16 cellular contexts compared by ENCODE assay signal in genomic region chr7:155218276-155219153, GRCh38.
DNase-seq lines count a peak whose midpoint lies in the region; FAIRE-seq and TF ChIP-seq lines count a peak whose summit lies in the region.
"Had no signal": no experiment of that assay in that cellular context is flagged by ENCODE, and none has a peak within 500 bp of the region (broad histone marks: within the 10 kb centered on the region; RNA-seq: fewer than 3 reads in every experiment).

No MANE protein-coding gene starts in this region.

- intact Hi-C loops in activated CD4-positive, alpha-beta memory T cell treated with anti-CD3 and anti-CD28 coated beads for 36 hours (cut with micrococcal nuclease), result loop anchor here (1.0 kb wide), 1 partner anchor 66 kb away; no protein-coding TSS in a partner anchor
- intact Hi-C loops in ovary (cut with DNase I), result no loop called here

- H3K27me3 ChIP-seq in H1 (replicated peaks in 1 of 4; ENCODE audit: control insufficient read depth in 3 of 4, extremely low read depth in 1 of 4, insufficient read depth in 3 of 4, low read length in 3 of 4) (0 out of 7 replicates have a peak, but pooled peaks cover 0 to 3% (median 0%) of the 10 kb centered on the region in 4 experiments), osteoblast (ENCODE audit: insufficient read depth, low read length) (no peaks in the 10 kb centered on the region), ovary (no peaks in the 10 kb centered on the region)
- H3K27me3 ChIP-seq: BLaER1 had no signal

- WGBS in H1 (ENCODE audit: extremely low coverage in 1 of 2, insufficient coverage in 1 of 2, insufficient read length in 1 of 2, insufficient replicate concordance in 2 of 2, low coverage in 1 of 2, low lambda C conversion rate in 2 of 2, missing lambda C conversion rate in 1 of 2), 2 experiments, result 91% methylated on average over 12 of the region's 20 CpGs; no CpG with 5 or more reads in 1 of the 2 experiments
- WGBS in ovary, 3 donors, result 78 to 83% (median 82%) methylated on average over 19 to 20 of the region's 20 CpGs

- H3K4me1 Mint-ChIP-seq in activated CD4-positive, alpha-beta memory T cell treated with anti-CD3 and anti-CD28 coated beads for 36 hours (ENCODE audit: low read depth), result peaks cover 26% of the 10 kb centered on the region
- H3K4me1 Mint-ChIP-seq in activated CD4-positive, alpha-beta memory T cell treated with anti-CD3 and anti-CD28 coated beads, Interleukin-2, amount 10 ng/mL, durations not matched to agents 7 days and 5 days, result peaks cover 23% of the 10 kb centered on the region
- H3K4me1 Mint-ChIP-seq: CD8-positive, alpha-beta memory T cell had no signal

- no peak overlapping the region for H3K14ac ChIP-seq in H1 (ENCODE audit: insufficient read length)

- no peak for DNase-seq in activated CD4-positive, alpha-beta memory T cell treated with anti-CD3 and anti-CD28 coated beads for 36 hours
- no peak for DNase-seq in activated CD4-positive, alpha-beta memory T cell treated with anti-CD3 and anti-CD28 coated beads, Interleukin-2, amount 10 ng/mL, durations not matched to agents 7 days and 5 days
- DNase-seq in H1 (ENCODE audit: low read depth in 1 of 2, low spot score in 2 of 2), result no peak
- DNase-seq in osteoblast (ENCODE audit: insufficient read length, low spot score, missing footprints), result peak; percentile 39
- DNase-seq in iPS-NIHi11 (ENCODE audit: low spot score), result no peak
- DNase-seq in ovary, result no peak
- no peak for DNase-seq in GDM1 (lab: John Stamatoyannopoulos, UW)
- DNase-seq: 8988T, AML-193, DMS53, GM23248, IMR-90 had no signal

- H3K27ac ChIP-seq in H1 (ENCODE audit: low read depth, low read length), result no peak overlapping the region
- H3K27ac ChIP-seq in osteoblast (ENCODE audit: low read depth, low read length), result no peak overlapping the region
- no peak overlapping the region for H3K27ac ChIP-seq in ovary
- H3K27ac ChIP-seq: BLaER1, GM23248 had no signal

- no peaks in the 10 kb centered on the region for H3K79me2 ChIP-seq in H1 (ENCODE audit: control insufficient read depth in 1 of 2, insufficient read depth in 2 of 2, low read length in 2 of 2)
- no peaks in the 10 kb centered on the region for H3K79me2 ChIP-seq in osteoblast (ENCODE audit: insufficient read depth, low read length)

- H3K4ac ChIP-seq in H1 (replicated peaks; ENCODE audit: insufficient read length, low read depth, low read length), result no peak overlapping the region

- H3K18ac ChIP-seq in H1 (ENCODE audit: extremely low read depth, low read length), result no peak overlapping the region

- POLR2A ChIA-PET in activated CD4-positive, alpha-beta memory T cell treated with anti-CD3 and anti-CD28 coated beads for 36 hours (lab: Charles Lee), result interaction anchor here (2.0 kb wide), 1 partner anchor 13 kb away, joined by 14 read pairs; no protein-coding TSS in a partner anchor
- POLR2A ChIA-PET in activated CD4-positive, alpha-beta memory T cell treated with anti-CD3 and anti-CD28 coated beads, Interleukin-2, amount 10 ng/mL, durations not matched to agents 7 days and 5 days (lab: Charles Lee), result interaction anchor here (1.7 to 3.3 kb wide), 3 partner anchors 12 to 80 kb away, joined by 6 to 13 read pairs (median 7); no protein-coding TSS in a partner anchor
- POLR2A ChIA-PET in H1 (lab: Charles Lee; ENCODE audit: partially characterized antibody), result no interaction called here

- no peak for FAIRE-seq in H1 (lab: Jason Lieb, UNC)
- FAIRE-seq: GM12878, GM18507 had no signal

- H2BK20ac ChIP-seq in H1 (ENCODE audit: low read length), result no peak overlapping the region

- H3K36me3 ChIP-seq in H1 (ENCODE audit: control insufficient read depth in 2 of 4, insufficient read depth in 4 of 4, low read length in 3 of 4), result no peaks in the 10 kb centered on the region
- no peaks in the 10 kb centered on the region for H3K36me3 ChIP-seq in osteoblast (ENCODE audit: insufficient read depth, low read length)
- H3K36me3 ChIP-seq in ovary, result no peaks in the 10 kb centered on the region
- H3K36me3 ChIP-seq: BLaER1 had no signal

- no peak overlapping the region for H4K91ac ChIP-seq in H1 (replicated peaks; ENCODE audit: insufficient read length, low read length)

- no peaks in the 10 kb centered on the region for H3K9me3 Mint-ChIP-seq in activated CD4-positive, alpha-beta memory T cell treated with anti-CD3 and anti-CD28 coated beads for 36 hours
- no peaks in the 10 kb centered on the region for H3K9me3 Mint-ChIP-seq in activated CD4-positive, alpha-beta memory T cell treated with anti-CD3 and anti-CD28 coated beads, Interleukin-2, amount 10 ng/mL, durations not matched to agents 7 days and 5 days
- H3K9me3 Mint-ChIP-seq: CD8-positive, alpha-beta memory T cell had no signal

- H3K4me3 ChIP-seq in H1 (ENCODE audit: extremely low read depth in 1 of 4, insufficient read depth in 2 of 4, low read depth in 3 of 4, low read length in 4 of 4) (no peak overlapping the region), osteoblast (ENCODE audit: insufficient read depth, low read length) (no peak overlapping the region), ovary (no peak overlapping the region)
- H3K4me3 ChIP-seq: BLaER1, GM12878, GM23248 had no signal

- 0 out of 2 replicates have a peak overlapping the region, but pooled peaks have one; percentile 65 for H2AK5ac ChIP-seq in H1 (ENCODE audit: low read depth, low read length)

- peak overlapping the region; percentile 9 for H3K27ac Mint-ChIP-seq in activated CD4-positive, alpha-beta memory T cell treated with anti-CD3 and anti-CD28 coated beads for 36 hours
- H3K27ac Mint-ChIP-seq in activated CD4-positive, alpha-beta memory T cell treated with anti-CD3 and anti-CD28 coated beads, Interleukin-2, amount 10 ng/mL, durations not matched to agents 7 days and 5 days, result no peak overlapping the region
- H3K27ac Mint-ChIP-seq: CD8-positive, alpha-beta memory T cell had no signal

- peaks cover 0 to 13% (median 6%) of the 10 kb centered on the region in 4 experiments; a peak in 6 of 7 replicates for H3K4me1 ChIP-seq in H1 (replicated peaks in 1 of 4; ENCODE audit: control insufficient read depth in 3 of 4, insufficient read depth in 4 of 4, low read length in 3 of 4)
- H3K4me1 ChIP-seq in osteoblast (ENCODE audit: insufficient read depth, low read length), result peaks cover 33% of the 10 kb centered on the region
- no peaks in the 10 kb centered on the region for H3K4me1 ChIP-seq in ovary (ENCODE audit: insufficient read depth)
- H3K4me1 ChIP-seq: BLaER1 had no signal

- H2AFZ ChIP-seq in H1 (ENCODE audit: low read length), result no peak overlapping the region
- no peak overlapping the region for H2AFZ ChIP-seq in osteoblast (ENCODE audit: low read length)
- H2AFZ ChIP-seq: GM23248 had no signal

- no peak for TF ChIP-seq RAD21 in H1 (IDR thresholded peaks at IDR 0.05 in 1 of 2, conservative IDR thresholded peaks at IDR 0.05 in 1 of 2; ENCODE audit: low read depth in 2 of 2, low read length in 2 of 2)

- no peak overlapping the region for H3K4me3 Mint-ChIP-seq in activated CD4-positive, alpha-beta memory T cell treated with anti-CD3 and anti-CD28 coated beads for 36 hours
- no peak overlapping the region for H3K4me3 Mint-ChIP-seq in activated CD4-positive, alpha-beta memory T cell treated with anti-CD3 and anti-CD28 coated beads, Interleukin-2, amount 10 ng/mL, durations not matched to agents 7 days and 5 days

- no peak for TF ChIP-seq POLR2A in H1 (IDR thresholded peaks at IDR 0.05; ENCODE audit: control extremely low read depth in 1 of 2, low read depth in 2 of 2, low read length in 2 of 2)
- no peak for TF ChIP-seq POLR2A in ovary (IDR thresholded peaks at IDR 0.05)

- H4K5ac ChIP-seq in H1 (ENCODE audit: insufficient read length, low read depth, low read length), result no peak overlapping the region

- H3K9ac ChIP-seq in H1 (replicated peaks in 1 of 4; ENCODE audit: extremely low read depth in 1 of 4, low read depth in 3 of 4, low read length in 3 of 4), result no peak overlapping the region
- H3K9ac ChIP-seq: BLaER1, GM23248 had no signal

- peaks cover 7% of the 10 kb centered on the region for H3K27me3 Mint-ChIP-seq in activated CD4-positive, alpha-beta memory T cell treated with anti-CD3 and anti-CD28 coated beads for 36 hours
- no peaks in the 10 kb centered on the region for H3K27me3 Mint-ChIP-seq in activated CD4-positive, alpha-beta memory T cell treated with anti-CD3 and anti-CD28 coated beads, Interleukin-2, amount 10 ng/mL, durations not matched to agents 7 days and 5 days

- H3K23me2 ChIP-seq in H1 (ENCODE audit: low read depth, low read length), result no peaks in the 10 kb centered on the region

- TF ChIP-seq CTCF in H1 (IDR thresholded peaks at IDR 0.05; ENCODE audit: control extremely low read depth in 1 of 3, insufficient read depth in 1 of 3, low read depth in 1 of 3, low read length in 3 of 3) (no peak), osteoblast (IDR thresholded peaks at IDR 0.05; ENCODE audit: extremely low read depth, low read depth, low read length) (no peak), ovary (IDR thresholded peaks at IDR 0.05) (no peak)

- no peak overlapping the region; the same call in 1 of the 2 replicates for H4K8ac ChIP-seq in H1 (ENCODE audit: extremely low read depth, insufficient read depth, low read length)

- TF ChIP-seq EP300 in H1 (IDR thresholded peaks at IDR 0.05; ENCODE audit: borderline replicate concordance in 1 of 2, low read depth in 2 of 2, low read length in 2 of 2) (no peak), ovary (IDR thresholded peaks at IDR 0.05) (no peak)

- H3K23ac ChIP-seq in H1 (ENCODE audit: insufficient read length), result no peak overlapping the region

- no peaks in the 10 kb centered on the region for H3K79me1 ChIP-seq in H1 (ENCODE audit: low read depth, low read length)

- no peaks in the 10 kb centered on the region for H3K9me3 ChIP-seq in H1 (ENCODE audit: insufficient read depth in 2 of 2, low read depth in 1 of 2, low read length in 1 of 2)
- H3K9me3 ChIP-seq in osteoblast (ENCODE audit: low read depth, low read length), result no peaks in the 10 kb centered on the region
- H3K9me3 ChIP-seq in ovary, result no peaks in the 10 kb centered on the region
- H3K9me3 ChIP-seq: BLaER1 had no signal

- no peak overlapping the region for H2BK5ac ChIP-seq in H1 (ENCODE audit: low read depth, low read length)

- H4K20me1 ChIP-seq in H1 (replicated peaks in 1 of 2; ENCODE audit: control insufficient read depth in 1 of 2, insufficient read depth in 2 of 2, low read length in 2 of 2), result no peaks in the 10 kb centered on the region
- H4K20me1 ChIP-seq in osteoblast (ENCODE audit: insufficient read depth, low read length), result no peaks in the 10 kb centered on the region
- H4K20me1 ChIP-seq: BLaER1 had no signal

- H3K56ac ChIP-seq in H1 (replicated peaks; ENCODE audit: insufficient read length, low read depth, low read length), result no peak overlapping the region

- H3K4me2 ChIP-seq in H1 (ENCODE audit: insufficient read depth in 1 of 2, low read depth in 2 of 2, low read length in 2 of 2), result no peak overlapping the region
- H3K4me2 ChIP-seq in osteoblast (ENCODE audit: insufficient read depth, low read length), result no peak overlapping the region
- H3K4me2 ChIP-seq: BLaER1 had no signal

- H2BK120ac ChIP-seq in H1 (replicated peaks; ENCODE audit: low read depth, low read length), result no peak overlapping the region

- no peak overlapping the region for H2BK12ac ChIP-seq in H1 (ENCODE audit: low read depth, low read length)

- no peak overlapping the region for H2BK15ac ChIP-seq in H1 (ENCODE audit: low read length)

- H3K36me3 Mint-ChIP-seq in activated CD4-positive, alpha-beta memory T cell treated with anti-CD3 and anti-CD28 coated beads for 36 hours, result no peaks in the 10 kb centered on the region
- no peaks in the 10 kb centered on the region for H3K36me3 Mint-ChIP-seq in activated CD4-positive, alpha-beta memory T cell treated with anti-CD3 and anti-CD28 coated beads, Interleukin-2, amount 10 ng/mL, durations not matched to agents 7 days and 5 days (ENCODE audit: low read depth)
- H3K36me3 Mint-ChIP-seq: CD8-positive, alpha-beta memory T cell had no signal

- CTCF ChIA-PET in activated CD4-positive, alpha-beta memory T cell treated with anti-CD3 and anti-CD28 coated beads for 36 hours (lab: Charles Lee), result interaction anchor here (1.0 to 2.1 kb wide), 3 partner anchors 10 to 126 kb away, joined by 3 to 10 read pairs (median 5); no protein-coding TSS in a partner anchor
- CTCF ChIA-PET in activated CD4-positive, alpha-beta memory T cell treated with anti-CD3 and anti-CD28 coated beads, Interleukin-2, amount 10 ng/mL, durations not matched to agents 7 days and 5 days (lab: Charles Lee), result interaction anchor here (1.3 kb wide), 1 partner anchor 127 kb away, joined by 4 read pairs; no protein-coding TSS in a partner anchor
- CTCF ChIA-PET in H1 (lab: Charles Lee; ENCODE audit: partially characterized antibody), result interaction anchor here (1.0 to 2.5 kb wide), 7 partner anchors 9 to 154 kb away, joined by 3 to 6 read pairs (median 4); no protein-coding TSS in a partner anchor
